In genomic region chr12:49322367-49322707, GRCh38 we compare ENCODE assay signal across 8 cellular contexts. TPM values are rescaled to one million over a fixed set of nuclear protein-coding genes. Genes with fewer than 3 reads are reported as not detected.
DNase-seq lines count a peak whose midpoint lies in the region; ATAC-seq and TF ChIP-seq lines count a peak whose summit lies in the region.

No MANE protein-coding gene starts in this region.

- H3K4me2 ChIP-seq in SU-DHL-6 (ENCODE audit: low read depth, low read length, poor library complexity, severe bottlenecking) = peak overlapping the region; percentile 72

- intact Hi-C loops in gastrocnemius medialis (cut with DNase I; ENCODE audit: low total_unique reads) = no loop called here

- H3F3A ChIP-seq in SU-DHL-6 (ENCODE audit: insufficient read depth) = no peaks in the 10 kb centered on the region; the same call in 1 of the 2 replicates

- peak overlapping the region; percentile 88 for H3K9ac ChIP-seq in SU-DHL-6 (ENCODE audit: low read length)

- H3K9me2 ChIP-seq in SU-DHL-6 (replicated peaks; ENCODE audit: insufficient read depth, low read length) = no peaks in the 10 kb centered on the region

- in situ Hi-C loops in gastrocnemius medialis (cut with MboI; ENCODE audit: low sequenced_read_pairs in 4 of 4) = no loop called here

- H3K27ac ChIP-seq in SU-DHL-6 (ENCODE audit: low read depth, low read length) = peak overlapping the region; percentile 29; the same call in 1 of the 2 replicates
- H3K27ac ChIP-seq in gastrocnemius medialis = peak overlapping the region; percentile 65 to 78 (median 76)

- H3K79me2 ChIP-seq in SU-DHL-6 (ENCODE audit: insufficient read depth, low read length) = peaks cover 15% of the 10 kb centered on the region

- H3K9me3 ChIP-seq in SU-DHL-6 (ENCODE audit: insufficient read depth, low read length) (no peaks in the 10 kb centered on the region), gastrocnemius medialis (no peaks in the 10 kb centered on the region)

- H3K36me3 ChIP-seq in SU-DHL-6 (ENCODE audit: low read length) (no peaks in the 10 kb centered on the region), gastrocnemius medialis (no peaks in the 10 kb centered on the region)

- DNase-seq in foreskin fibroblast = no peak
- DNase-seq in gastrocnemius medialis = no peak
- no peak for DNase-seq in stimulated activated naive CD4-positive, alpha-beta T cell treated with Interleukin-2 at 50 U/mL for 16 hours (lab: John Stamatoyannopoulos, UW)
- no peak for DNase-seq in stimulated activated CD4-positive, alpha-beta T cell treated with anti-CD3 and anti-CD28 coated beads, Interleukin-4, amount 100 ng/mL, for 4 hours
- no peak for DNase-seq in inferior parietal cortex (ENCODE audit: extremely low spot score)

- peak overlapping the region; percentile 68 for H3K4me3 ChIP-seq in SU-DHL-6 (ENCODE audit: insufficient read depth, low read length, poor library complexity, severe bottlenecking)
- peak overlapping the region; percentile 79 to 80 for H3K4me3 ChIP-seq in foreskin fibroblast (ENCODE audit: low read depth in 1 of 2, low read length in 2 of 2)
- peak overlapping the region; percentile 63 to 86 (median 74) for H3K4me3 ChIP-seq in gastrocnemius medialis

- peaks cover 3 to 5% of the 10 kb centered on the region in 2 donors for H3K4me1 ChIP-seq in gastrocnemius medialis

- ATAC-seq in GM19395 (IDR thresholded peaks at IDR 0.05; ENCODE audit: unreplicated experiment) (peak; percentile 2), gastrocnemius medialis (no peak), HG02759 (IDR thresholded peaks at IDR 0.05; ENCODE audit: unreplicated experiment) (no peak)

- H4K20me1 ChIP-seq in SU-DHL-6 (ENCODE audit: low read depth, low read length) = no peaks in the 10 kb centered on the region

- no peak for TF ChIP-seq POLR2A in gastrocnemius medialis (IDR thresholded peaks at IDR 0.05)

- TF ChIP-seq CTCF in SU-DHL-6 (IDR thresholded peaks at IDR 0.05; ENCODE audit: insufficient read depth, low read length, poor library complexity, severe bottlenecking) (no peak), foreskin fibroblast (IDR thresholded peaks at IDR 0.05; ENCODE audit: low read depth, low read length) (no peak), gastrocnemius medialis (IDR thresholded peaks at IDR 0.05 in 4 of 5, conservative IDR thresholded peaks at IDR 0.05 in 1 of 5) (no peak)

- H2AFZ ChIP-seq in SU-DHL-6 (ENCODE audit: low read depth, low read length, severe bottlenecking) = peak overlapping the region; percentile 82

- no peaks in the 10 kb centered on the region for H3K27me3 ChIP-seq in SU-DHL-6 (ENCODE audit: low read length)
- no peaks in the 10 kb centered on the region for H3K27me3 ChIP-seq in gastrocnemius medialis

RNA-seq across cellular contexts. Expression of gene TROAP, which starts 0.7 kb away (rescaled TPM):
- under 1 TPM in 1 of 4 donors, not detected in 3; 0.24 TPM for total RNA-seq in gastrocnemius medialis

RNA-seq across cellular contexts. Expression of gene C1QL4, which starts 14.7 kb away (rescaled TPM):
- not detected for total RNA-seq in gastrocnemius medialis

RNA-seq across cellular contexts. Expression of gene DNAJC22, which starts 24.4 kb away (rescaled TPM):
- total RNA-seq in gastrocnemius medialis = under 1 TPM in 1 of 4 donors, not detected in 3; 0.24 TPM

RNA-seq across cellular contexts. Expression of gene PRPH, which starts 27.4 kb away (rescaled TPM):
- not detected for total RNA-seq in gastrocnemius medialis

RNA-seq across cellular contexts. Expression of gene SPATS2, which starts 44.9 kb away (rescaled TPM):
- total RNA-seq in gastrocnemius medialis = 1 to 10 TPM; 5.3 to 7.8 (median 6.7) TPM
